Comparison of ENCODE assay signal across 1 cellular context in genomic region chr20:41054463-41055230, GRCh38.
TF ChIP-seq lines count a peak whose summit lies in the region.

No MANE protein-coding gene starts in this region.

TF ChIP-seq in K562, 482 proteins besides CTCF, POLR2A, EP300 and RAD21:
- TF ChIP-seq TSHZ1 (CRISPR knock-in tag; IDR thresholded peaks at IDR 0.05) (no peak), SAFB2 (IDR thresholded peaks at IDR 0.05; ENCODE audit: borderline replicate concordance, low read depth, low read length, severe bottlenecking) (no peak), TBP (optimal IDR thresholded peaks at IDR 0.05; ENCODE audit: low read depth, low read length) (no peak), DNMT1 (IDR thresholded peaks at IDR 0.05) (no peak), SMARCB1 (IDR thresholded peaks at IDR 0.05; ENCODE audit: insufficient read length, low read depth) (no peak), ADNP (tag; IDR thresholded peaks at IDR 0.05) (no peak), TRIM24 (IDR thresholded peaks at IDR 0.05) (peak in 1 of 2 experiments; percentile 48; a peak in 1 of 4 replicates), ZNF316 (IDR thresholded peaks at IDR 0.05) (peak; percentile 60; the same call in 1 of the 2 replicates), FOXA3 (CRISPR knock-in tag; conservative IDR thresholded peaks at IDR 0.05 in 1 of 2, IDR thresholded peaks at IDR 0.05 in 1 of 2) (no peak), HDAC1 (IDR thresholded peaks at IDR 0.05) (no peak), STAT6 (CRISPR knock-in tag; IDR thresholded peaks at IDR 0.05) (no peak), ZNF282 (CRISPR knock-in tag; IDR thresholded peaks at IDR 0.05) (no peak)
TF ChIP-seq in K562: peak in this region for 2.
